5 cellular contexts compared by ENCODE assay signal in genomic region chrX:2727264-2727663, GRCh38. TPM values are rescaled to one million over a fixed set of nuclear protein-coding genes. Genes with fewer than 3 reads are reported as not detected.
"Had no signal": no experiment of that assay in that cellular context is flagged by ENCODE, and none has a peak within 500 bp of the region (broad histone marks: within the 10 kb centered on the region; RNA-seq: fewer than 3 reads in every experiment).

No MANE protein-coding gene starts in this region.

RNA-seq across cellular contexts. Expression of gene XG, which starts 24.6 kb away (rescaled TPM):
- total RNA-seq: activated CD4-positive, alpha-beta memory T cell treated with anti-CD3 and anti-CD28 coated beads for 36 hours; activated CD4-positive, alpha-beta T cell treated with anti-CD3 and anti-CD28 coated beads, Interleukin-2, amount 10 ng/mL, durations not matched to agents 7 days and 5 days; activated naive CD4-positive, alpha-beta T cell treated with anti-CD3 and anti-CD28 coated beads for 36 hours; SJCRH30; T-helper 2 cell treated with Interferon-gamma antibody and Interleukin-4, amounts not matched to agents 100 ng/mL and 5 ng/mL, for 36 hours had no signal
